Comparison of ENCODE assay signal across 25 cellular contexts in the genomic region with DNA sequence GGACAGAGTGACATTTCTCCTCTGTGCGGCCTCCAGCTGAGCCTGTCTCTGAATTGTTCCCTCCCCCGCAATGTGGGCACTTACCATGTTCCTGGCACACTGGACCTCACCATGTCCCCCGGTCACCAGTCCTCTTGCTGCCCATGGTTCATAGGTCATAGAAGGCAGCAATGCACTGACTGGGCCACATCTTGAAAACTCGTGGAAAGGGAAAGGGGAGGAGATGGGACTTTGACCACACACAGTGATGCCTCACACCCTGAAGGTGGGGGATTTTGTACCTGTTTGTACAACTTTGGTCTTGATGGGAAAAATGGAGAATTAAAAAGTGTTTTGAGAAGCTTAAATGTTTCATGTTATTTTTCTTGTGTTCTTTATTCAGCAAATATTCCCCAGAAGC.
"Had no signal": no experiment of that assay in that cellular context is flagged by ENCODE, and none has a peak within 500 bp of the region (broad histone marks: within the 10 kb centered on the region; RNA-seq: fewer than 3 reads in every experiment).

No MANE protein-coding gene starts in this region.

- H3K27ac ChIP-seq: neural progenitor cell, ovary, parathyroid adenoma, psoas muscle, right lobe of liver, sigmoid colon, stomach, thoracic aorta, thyroid gland, tibial nerve, upper lobe of left lung, vagina had no signal

- H3K9me3 ChIP-seq: ovary, psoas muscle, right lobe of liver, sigmoid colon, stomach, thoracic aorta, thyroid gland, tibial nerve, upper lobe of left lung, vagina had no signal

- ATAC-seq: psoas muscle; right cardiac atrium; stimulated activated effector memory CD8-positive, alpha-beta T cell treated with anti-CD3 and anti-CD28 coated beads, Interleukin-12 subunit alpha, Interleukin-12 subunit beta, amount 100 ng/mL, for 72 hours; stimulated activated naive B cell treated with anti-CD40 and anti-IgM and Interleukin-4, amounts not matched to agents 10 μg/mL and 1 μg/mL and 100 μg/mL, for 72 hours had no signal

- H3K36me3 ChIP-seq: neural progenitor cell, ovary, right lobe of liver, thoracic aorta, thyroid gland, vagina had no signal

- H3K27me3 ChIP-seq: neural progenitor cell, ovary, right lobe of liver, sigmoid colon, stomach, thyroid gland, tibial nerve, upper lobe of left lung, vagina had no signal

- H3K9ac ChIP-seq: neural progenitor cell, parathyroid adenoma had no signal

- H3K4me1 ChIP-seq: neural progenitor cell, parathyroid adenoma, psoas muscle, right lobe of liver, sigmoid colon, stomach, thyroid gland, tibial nerve, upper lobe of left lung, vagina had no signal

- H3K4me3 ChIP-seq: neural progenitor cell, ovary, psoas muscle, right lobe of liver, sigmoid colon, stomach, thoracic aorta, thyroid gland, tibial nerve, upper lobe of left lung, vagina had no signal

- H2AFZ ChIP-seq: neural progenitor cell, parathyroid adenoma had no signal

- H3K79me2 ChIP-seq: parathyroid adenoma had no signal

- FAIRE-seq: small intestine, urothelium cell line had no signal

- H3K4me2 ChIP-seq: neural progenitor cell had no signal

- DNase-seq: occipital lobe; ovary; posterior cingulate gyrus; psoas muscle; right cardiac atrium; right lobe of liver; sigmoid colon; small intestine; stimulated activated CD4-positive, alpha-beta T cell treated with anti-CD3 and anti-CD28 coated beads, Interleukin-15, amount 100 ng/mL, for 24 hours; stimulated activated CD4-positive, alpha-beta T cell treated with anti-CD3 and anti-CD28 coated beads, Interleukin-2, amount 100 ng/mL, for 24 hours; stimulated activated CD4-positive, alpha-beta T cell treated with anti-CD3 and anti-CD28 coated beads, Interleukin-2, amount 100 ng/mL, for 48 hours; stimulated activated CD4-positive, alpha-beta T cell treated with anti-CD3 and anti-CD28 coated beads, Interleukin-4, amount 100 ng/mL, for 24 hours; stimulated activated naive B cell treated with anti-CD40 and anti-IgM and Interleukin-4, amounts not matched to agents 10 μg/mL and 1 μg/mL and 100 μg/mL, for 72 hours; stimulated activated naive CD4-positive, alpha-beta T cell treated with Interleukin-2 at 50 U/mL for 16 hours; stomach; thyroid gland; trophoblast cell; upper lobe of left lung had no signal
